25 cellular contexts compared by ENCODE assay signal in genomic region chr12:120404271-120404670, GRCh38. TPM values are rescaled to one million over a fixed set of nuclear protein-coding genes. Genes with fewer than 3 reads are reported as not detected.
DNase-seq lines count a peak whose midpoint lies in the region; ATAC-seq, FAIRE-seq and TF ChIP-seq lines count a peak whose summit lies in the region.
"Had no signal": no experiment of that assay in that cellular context is flagged by ENCODE, and none has a peak within 500 bp of the region (broad histone marks: within the 10 kb centered on the region; RNA-seq: fewer than 3 reads in every experiment).

No MANE protein-coding gene starts in this region.

- POLR2A ChIA-PET in H1 (lab: Charles Lee; ENCODE audit: partially characterized antibody), result interaction anchor here (0.7 to 3.8 kb wide), 6 partner anchors 10 to 959 kb away, joined by 3 to 18 read pairs (median 6); partner anchors contain the start of gene RNU4-1

- no peaks in the 10 kb centered on the region for H3K27me3 ChIP-seq in BE2C
- no peaks in the 10 kb centered on the region for H3K27me3 ChIP-seq in H7 (ENCODE audit: control insufficient read depth, insufficient read depth, low read length)
- no peaks in the 10 kb centered on the region for H3K27me3 ChIP-seq in H1 (replicated peaks in 1 of 4; ENCODE audit: control insufficient read depth in 3 of 4, extremely low read depth in 1 of 4, insufficient read depth in 3 of 4, low read length in 3 of 4)
- H3K27me3 ChIP-seq in brain microvascular endothelial cell (replicated peaks), result no peaks in the 10 kb centered on the region
- H3K27me3 ChIP-seq in mesenchymal stem cell (ENCODE audit: control insufficient read depth in 1 of 2, insufficient read depth in 1 of 2, low read length in 2 of 2), result peaks cover 11 to 25% of the 10 kb centered on the region in 2 experiments

- 100% methylated on average over 1 of the region's 1 CpG; no CpG with 5 or more reads in 1 of the 2 experiments for WGBS in H1 (ENCODE audit: extremely low coverage in 1 of 2, insufficient coverage in 1 of 2, insufficient read length in 1 of 2, insufficient replicate concordance in 2 of 2, low coverage in 1 of 2, low lambda C conversion rate in 2 of 2, missing lambda C conversion rate in 1 of 2), 2 experiments
- 88% methylated on average over 1 of the region's 1 CpG for WGBS in mesenchymal stem cell

- no peak overlapping the region for H4K5ac ChIP-seq in H1 (ENCODE audit: insufficient read length, low read depth, low read length)

- H3K4me1 ChIP-seq in BE2C (no peaks in the 10 kb centered on the region), H1 (replicated peaks in 1 of 4; ENCODE audit: control insufficient read depth in 3 of 4, insufficient read depth in 4 of 4, low read length in 3 of 4) (peaks cover 1 to 7% (median 6%) of the 10 kb centered on the region in 4 experiments), mesenchymal stem cell (ENCODE audit: control insufficient read depth, insufficient read depth, low read depth, low read length) (no peaks in the 10 kb centered on the region)

- no peak overlapping the region for H2BK20ac ChIP-seq in H1 (ENCODE audit: low read length)

- H3K4me3 ChIP-seq in BE2C (ENCODE audit: low read depth, low read length) (no peak overlapping the region), H7 (ENCODE audit: insufficient read depth, low read depth, low read length) (no peak overlapping the region), H1 (ENCODE audit: extremely low read depth in 1 of 4, insufficient read depth in 2 of 4, low read depth in 3 of 4, low read length in 4 of 4) (no peak overlapping the region), brain microvascular endothelial cell (ENCODE audit: low read depth, low read length) (no peak overlapping the region), mesenchymal stem cell (ENCODE audit: insufficient read depth in 1 of 2, low read depth in 1 of 2, low read length in 2 of 2) (no peak overlapping the region)
- H3K4me3 ChIP-seq: lung had no signal

- H4K91ac ChIP-seq in H1 (replicated peaks; ENCODE audit: insufficient read length, low read length) (no peak overlapping the region), mesenchymal stem cell (ENCODE audit: low read length) (no peak overlapping the region)

- H2BK120ac ChIP-seq in H1 (replicated peaks; ENCODE audit: low read depth, low read length) (no peak overlapping the region), mesenchymal stem cell (ENCODE audit: low read depth, low read length) (no peak overlapping the region)

- TF ChIP-seq RAD21 in H1 (IDR thresholded peaks at IDR 0.05 in 1 of 2, conservative IDR thresholded peaks at IDR 0.05 in 1 of 2; ENCODE audit: low read depth in 2 of 2, low read length in 2 of 2), result no peak

- H3K27ac ChIP-seq in H1 (ENCODE audit: low read depth, low read length) (no peak overlapping the region), brain microvascular endothelial cell (no peak overlapping the region), mesenchymal stem cell (ENCODE audit: low read length, poor library complexity, severe bottlenecking) (no peak overlapping the region)

- H3K79me1 ChIP-seq in H1 (ENCODE audit: low read depth, low read length) (no peaks in the 10 kb centered on the region), mesenchymal stem cell (replicated peaks; ENCODE audit: low read length, poor library complexity, severe bottlenecking) (no peaks in the 10 kb centered on the region)

- FAIRE-seq in H1 (lab: Jason Lieb, UNC), result no peak
- FAIRE-seq: D721Med, endometrium, G401.6, GM18507 had no signal

- H3K36me3 ChIP-seq in BE2C (no peaks in the 10 kb centered on the region), H7 (replicated peaks; ENCODE audit: control insufficient read depth, insufficient read depth, low read length) (no peaks in the 10 kb centered on the region), H1 (ENCODE audit: control insufficient read depth in 2 of 4, insufficient read depth in 4 of 4, low read length in 3 of 4) (no peaks in the 10 kb centered on the region), brain microvascular endothelial cell (replicated peaks) (no peaks in the 10 kb centered on the region), mesenchymal stem cell (ENCODE audit: control insufficient read depth in 1 of 2, insufficient read depth in 2 of 2, low read depth in 1 of 2, low read length in 2 of 2) (no peaks in the 10 kb centered on the region)

- CTCF ChIA-PET in H1 (lab: Charles Lee; ENCODE audit: partially characterized antibody), result interaction anchor here (1.4 to 4.5 kb wide), 5 partner anchors 9 to 169 kb away, joined by 6 to 22 read pairs (median 6); no protein-coding TSS in a partner anchor

- no peak overlapping the region for H3K18ac ChIP-seq in H1 (ENCODE audit: extremely low read depth, low read length)
- H3K18ac ChIP-seq in mesenchymal stem cell (ENCODE audit: low read depth in 1 of 2, low read length in 2 of 2), result no peak overlapping the region

- H3K23ac ChIP-seq in H1 (ENCODE audit: insufficient read length), result no peak overlapping the region
- H3K23ac ChIP-seq in mesenchymal stem cell (ENCODE audit: low read length in 2 of 2), result no peak overlapping the region

- H2AK5ac ChIP-seq in H1 (ENCODE audit: low read depth, low read length) (no peak overlapping the region), mesenchymal stem cell (ENCODE audit: low read length, severe bottlenecking) (no peak overlapping the region)

- in situ Hi-C loops in brain microvascular endothelial cell (cut with HindIII; ENCODE audit: low pct_ligation_motif_present, low sequenced_read_pairs), result no loop called here

- H4K8ac ChIP-seq in H1 (ENCODE audit: extremely low read depth, insufficient read depth, low read length), result no peak overlapping the region
- no peak overlapping the region for H4K8ac ChIP-seq in mesenchymal stem cell (ENCODE audit: low read length)

- no peak for ATAC-seq in GM21423 (IDR thresholded peaks at IDR 0.05; ENCODE audit: unreplicated experiment)
- ATAC-seq: activated T-cell treated with anti-CD3 and anti-CD28 coated beads, Interleukin-2, amount 50 U/mL, for 72 hours; Panc1; sciatic nerve; stimulated activated naive CD8-positive, alpha-beta T cell treated with anti-CD3 and anti-CD28 coated beads, Interleukin-15, Interleukin-2, amounts not matched to agents 100 U/mL and 50 U/mL, for 24 hours had no signal

- DNase-seq in BE2C (peak; percentile 68), H7 (peak; percentile 43), NCI-H2171 (lab: John Stamatoyannopoulos, UW) (peak; percentile 89), H1 (ENCODE audit: low read depth in 1 of 2, low spot score in 2 of 2) (no peak), brain microvascular endothelial cell (no peak), mesenchymal stem cell (no peak), NCI-H774 (lab: John Stamatoyannopoulos, UW) (no peak)
- DNase-seq: activated naive CD4-positive, alpha-beta T cell treated with anti-CD3 and anti-CD28 coated beads for 36 hours; activated T-cell treated with anti-CD3 and anti-CD28 coated beads, Interleukin-2, amount 50 U/mL, for 72 hours; amygdala; GOT3; NCI-H1105; NCI-H2029; NCI-H446; stimulated activated naive CD8-positive, alpha-beta T cell treated with anti-CD3 and anti-CD28 coated beads, Interleukin-15, Interleukin-2, amounts not matched to agents 100 U/mL and 50 U/mL, for 24 hours had no signal

- H3K9me3 ChIP-seq in BE2C (no peaks in the 10 kb centered on the region), H1 (ENCODE audit: insufficient read depth in 2 of 2, low read depth in 1 of 2, low read length in 1 of 2) (no peaks in the 10 kb centered on the region), mesenchymal stem cell (ENCODE audit: control insufficient read depth, low read length) (no peaks in the 10 kb centered on the region)

- H4K20me1 ChIP-seq in H1 (replicated peaks in 1 of 2; ENCODE audit: control insufficient read depth in 1 of 2, insufficient read depth in 2 of 2, low read length in 2 of 2), result no peaks in the 10 kb centered on the region

- H3K9ac ChIP-seq in H1 (replicated peaks in 1 of 4; ENCODE audit: extremely low read depth in 1 of 4, low read depth in 3 of 4, low read length in 3 of 4) (no peak overlapping the region), mesenchymal stem cell (ENCODE audit: low read length) (no peak overlapping the region)

- H3K14ac ChIP-seq in H1 (ENCODE audit: insufficient read length), result no peak overlapping the region
- no peak overlapping the region for H3K14ac ChIP-seq in mesenchymal stem cell (ENCODE audit: low read length in 2 of 2)

- H2BK12ac ChIP-seq in H1 (ENCODE audit: low read depth, low read length) (no peak overlapping the region), mesenchymal stem cell (ENCODE audit: low read length in 2 of 2) (no peak overlapping the region)

- H2BK15ac ChIP-seq in H1 (ENCODE audit: low read length), result no peak overlapping the region; the same call in 1 of the 2 replicates
- no peak overlapping the region for H2BK15ac ChIP-seq in mesenchymal stem cell (ENCODE audit: low read depth, poor library complexity, severe bottlenecking)

- H3K4ac ChIP-seq in H1 (replicated peaks; ENCODE audit: insufficient read length, low read depth, low read length) (no peak overlapping the region), mesenchymal stem cell (ENCODE audit: low read depth in 1 of 2, low read length in 2 of 2) (no peak overlapping the region)

- no peak overlapping the region for H3K4me2 ChIP-seq in H1 (ENCODE audit: insufficient read depth in 1 of 2, low read depth in 2 of 2, low read length in 2 of 2)
- no peak overlapping the region for H3K4me2 ChIP-seq in mesenchymal stem cell (ENCODE audit: low read length, poor library complexity, severe bottlenecking)

- no peaks in the 10 kb centered on the region for H3K79me2 ChIP-seq in H1 (ENCODE audit: control insufficient read depth in 1 of 2, insufficient read depth in 2 of 2, low read length in 2 of 2)

- H2BK5ac ChIP-seq in H1 (ENCODE audit: low read depth, low read length) (no peak overlapping the region; the same call in 1 of the 2 replicates), mesenchymal stem cell (ENCODE audit: low read depth, low read length, poor library complexity, severe bottlenecking) (no peak overlapping the region)

- TF ChIP-seq CTCF in BE2C (IDR thresholded peaks at IDR 0.05; ENCODE audit: low read depth, low read length) (no peak), H1 (IDR thresholded peaks at IDR 0.05; ENCODE audit: control extremely low read depth in 1 of 3, insufficient read depth in 1 of 3, low read depth in 1 of 3, low read length in 3 of 3) (no peak), brain microvascular endothelial cell (IDR thresholded peaks at IDR 0.05; ENCODE audit: low read depth, low read length, missing control alignments) (no peak)

- H3K23me2 ChIP-seq in H1 (ENCODE audit: low read depth, low read length), result no peaks in the 10 kb centered on the region

- TF ChIP-seq EP300 in H1 (IDR thresholded peaks at IDR 0.05; ENCODE audit: borderline replicate concordance in 1 of 2, low read depth in 2 of 2, low read length in 2 of 2), result no peak

- TF ChIP-seq POLR2A in H1 (IDR thresholded peaks at IDR 0.05; ENCODE audit: control extremely low read depth in 1 of 2, low read depth in 2 of 2, low read length in 2 of 2), result no peak

- H3K56ac ChIP-seq in H1 (replicated peaks; ENCODE audit: insufficient read length, low read depth, low read length), result no peak overlapping the region

- H2AFZ ChIP-seq in H1 (ENCODE audit: low read length) (no peak overlapping the region), mesenchymal stem cell (ENCODE audit: low read depth, low read length) (no peak overlapping the region)

RNA-seq across cellular contexts. Expression of gene COX6A1, which starts 33.6 kb away (rescaled TPM):
- polyA plus RNA-seq in BE2C (2012; ENCODE audit: insufficient read depth, insufficient read length, low read depth), result 2,740 TPM
- 488 and 604 TPM in 2 replicates for total RNA-seq in H7 (2014; rRNA removed; shearing (Covaris generic))
- 437 and 465 TPM in 2 replicates for total RNA-seq in H1 (2021; fragmentation: NEBNext Ultra II Directional; extraction: Animal tissue kit (Norgen Biotek cat#: 25700))
- polyA plus RNA-seq in H1 (2011; rRNA removed), result 2,792 and 3,254 TPM in 2 replicates
- 1,527 TPM for polyA plus RNA-seq in H1 (2011; cell fraction: cytosol; rRNA removed)
- polyA plus RNA-seq in H1 (2011; cell fraction: nucleus; rRNA removed), result 2,437 TPM
- polyA plus RNA-seq in H1 (2012, experiment 1 of 2), result 684 to 863 TPM (median 778 TPM) in 4 replicates
- polyA plus RNA-seq in H1 (2012, experiment 2 of 2), result 1,585 TPM
- polyA plus RNA-seq in H1 (2013, experiment 1 of 2), result 2,536 TPM
- polyA plus RNA-seq in H1 (2013, experiment 2 of 2), result 2,012 TPM
- 278 and 324 TPM in 2 replicates for polyA minus RNA-seq in H1 (2011; rRNA and poly(A)+ RNA removed)
- 176 TPM for polyA minus RNA-seq in H1 (2011; cell fraction: cytosol; rRNA and poly(A)+ RNA removed)
- polyA minus RNA-seq in H1 (2011; cell fraction: nucleus; rRNA and poly(A)+ RNA removed), result 310 TPM
- polyA plus RNA-seq in mesenchymal stem cell (2013, experiment 1 of 2), result 718 TPM
- 727 TPM for polyA plus RNA-seq in mesenchymal stem cell (2013, experiment 2 of 2)

RNA-seq across cellular contexts. Expression of gene MSI1, which starts 35.3 kb away (rescaled TPM):
- 8.4 TPM for polyA plus RNA-seq in BE2C (2012; ENCODE audit: insufficient read depth, insufficient read length, low read depth)
- 23.2 and 31.8 TPM in 2 replicates for total RNA-seq in H7 (2014; rRNA removed; shearing (Covaris generic))
- total RNA-seq in H1 (2021; fragmentation: NEBNext Ultra II Directional; extraction: Animal tissue kit (Norgen Biotek cat#: 25700)), result 51.9 and 53.1 TPM in 2 replicates
- polyA plus RNA-seq in H1 (2011; rRNA removed), result 13.5 and 19.2 TPM in 2 replicates
- 16.5 TPM for polyA plus RNA-seq in H1 (2011; cell fraction: cytosol; rRNA removed)
- 52.5 TPM for polyA plus RNA-seq in H1 (2011; cell fraction: nucleus; rRNA removed)
- 40.8 to 47.7 TPM (median 43.9 TPM) in 4 replicates for polyA plus RNA-seq in H1 (2012, experiment 1 of 2)
- 28.7 TPM for polyA plus RNA-seq in H1 (2012, experiment 2 of 2)
- polyA plus RNA-seq in H1 (2013, experiment 1 of 2), result 16.6 TPM
- 16.5 TPM for polyA plus RNA-seq in H1 (2013, experiment 2 of 2)
- polyA minus RNA-seq in H1 (2011; rRNA and poly(A)+ RNA removed), result 11.5 and 11.6 TPM in 2 replicates
- 26.4 TPM for polyA minus RNA-seq in H1 (2011; cell fraction: cytosol; rRNA and poly(A)+ RNA removed)
- polyA minus RNA-seq in H1 (2011; cell fraction: nucleus; rRNA and poly(A)+ RNA removed), result 9.0 TPM
- polyA plus RNA-seq in mesenchymal stem cell (2013, experiment 1 of 2), result 0.06 TPM
- 0.03 TPM for polyA plus RNA-seq in mesenchymal stem cell (2013, experiment 2 of 2)
- total RNA-seq: fibroblast of lung, glomerular endothelial cell had no signal
- polyA plus RNA-seq: fibroblast of lung had no signal

RNA-seq across cellular contexts. Expression of gene TRIAP1, which starts 41.9 kb away (rescaled TPM):
- polyA plus RNA-seq in BE2C (2012; ENCODE audit: insufficient read depth, insufficient read length, low read depth), result 73.5 TPM
- total RNA-seq in H7 (2014; rRNA removed; shearing (Covaris generic)), result 35.2 and 37.2 TPM in 2 replicates
- total RNA-seq in H1 (2021; fragmentation: NEBNext Ultra II Directional; extraction: Animal tissue kit (Norgen Biotek cat#: 25700)), result 58.5 and 63.4 TPM in 2 replicates
- polyA plus RNA-seq in H1 (2011; rRNA removed), result 20.8 and 42.0 TPM in 2 replicates
- polyA plus RNA-seq in H1 (2011; cell fraction: cytosol; rRNA removed), result 52.7 TPM
- polyA plus RNA-seq in H1 (2011; cell fraction: nucleus; rRNA removed), result 10.2 TPM
- polyA plus RNA-seq in H1 (2012, experiment 1 of 2), result 65.2 to 124 TPM (median 69.0 TPM) in 4 replicates
- polyA plus RNA-seq in H1 (2012, experiment 2 of 2), result 19.1 TPM
- 67.4 TPM for polyA plus RNA-seq in H1 (2013, experiment 1 of 2)
- 72.8 TPM for polyA plus RNA-seq in H1 (2013, experiment 2 of 2)
- 15.2 and 19.3 TPM in 2 replicates for polyA minus RNA-seq in H1 (2011; rRNA and poly(A)+ RNA removed)
- polyA minus RNA-seq in H1 (2011; cell fraction: cytosol; rRNA and poly(A)+ RNA removed), result 32.7 TPM
- 17.4 TPM for polyA minus RNA-seq in H1 (2011; cell fraction: nucleus; rRNA and poly(A)+ RNA removed)
- 51.1 TPM for polyA plus RNA-seq in mesenchymal stem cell (2013, experiment 1 of 2)
- 56.2 TPM for polyA plus RNA-seq in mesenchymal stem cell (2013, experiment 2 of 2)

RNA-seq across cellular contexts. Expression of gene GATC, which starts 42.0 kb away (rescaled TPM):
- 28.9 TPM for polyA plus RNA-seq in BE2C (2012; ENCODE audit: insufficient read depth, insufficient read length, low read depth)
- 19.8 and 23.4 TPM in 2 replicates for total RNA-seq in H7 (2014; rRNA removed; shearing (Covaris generic))
- total RNA-seq in H1 (2021; fragmentation: NEBNext Ultra II Directional; extraction: Animal tissue kit (Norgen Biotek cat#: 25700)), result 30.4 and 34.2 TPM in 2 replicates
- polyA plus RNA-seq in H1 (2011; rRNA removed), result 13.2 and 13.6 TPM in 2 replicates
- 13.9 TPM for polyA plus RNA-seq in H1 (2011; cell fraction: cytosol; rRNA removed)
- polyA plus RNA-seq in H1 (2011; cell fraction: nucleus; rRNA removed), result 33.8 TPM
- 11.2 to 18.5 TPM (median 15.4 TPM) in 4 replicates for polyA plus RNA-seq in H1 (2012, experiment 1 of 2)
- 11.6 TPM for polyA plus RNA-seq in H1 (2012, experiment 2 of 2)
- polyA plus RNA-seq in H1 (2013, experiment 1 of 2), result 20.0 TPM
- polyA plus RNA-seq in H1 (2013, experiment 2 of 2), result 19.1 TPM
- 12.3 and 20.5 TPM in 2 replicates for polyA minus RNA-seq in H1 (2011; rRNA and poly(A)+ RNA removed)
- polyA minus RNA-seq in H1 (2011; cell fraction: cytosol; rRNA and poly(A)+ RNA removed), result 7.3 TPM
- 25.8 TPM for polyA minus RNA-seq in H1 (2011; cell fraction: nucleus; rRNA and poly(A)+ RNA removed)
- polyA plus RNA-seq in mesenchymal stem cell (2013, experiment 1 of 2), result 17.7 TPM
- 17.6 TPM for polyA plus RNA-seq in mesenchymal stem cell (2013, experiment 2 of 2)

Comparison
In these comparisons a context has a peak if more than half of its experiments do, and no peak if none do; other contexts are left out.
1. DNase-seq: peak in BE2C (single experiment), H7 (single experiment) and NCI-H2171 (single experiment); none in H1 (0 of 2), brain microvascular endothelial cell (single experiment), mesenchymal stem cell (single experiment) and NCI-H774 (single experiment).